Comparison of ENCODE assay signal across 8 cellular contexts in the genomic region with DNA sequence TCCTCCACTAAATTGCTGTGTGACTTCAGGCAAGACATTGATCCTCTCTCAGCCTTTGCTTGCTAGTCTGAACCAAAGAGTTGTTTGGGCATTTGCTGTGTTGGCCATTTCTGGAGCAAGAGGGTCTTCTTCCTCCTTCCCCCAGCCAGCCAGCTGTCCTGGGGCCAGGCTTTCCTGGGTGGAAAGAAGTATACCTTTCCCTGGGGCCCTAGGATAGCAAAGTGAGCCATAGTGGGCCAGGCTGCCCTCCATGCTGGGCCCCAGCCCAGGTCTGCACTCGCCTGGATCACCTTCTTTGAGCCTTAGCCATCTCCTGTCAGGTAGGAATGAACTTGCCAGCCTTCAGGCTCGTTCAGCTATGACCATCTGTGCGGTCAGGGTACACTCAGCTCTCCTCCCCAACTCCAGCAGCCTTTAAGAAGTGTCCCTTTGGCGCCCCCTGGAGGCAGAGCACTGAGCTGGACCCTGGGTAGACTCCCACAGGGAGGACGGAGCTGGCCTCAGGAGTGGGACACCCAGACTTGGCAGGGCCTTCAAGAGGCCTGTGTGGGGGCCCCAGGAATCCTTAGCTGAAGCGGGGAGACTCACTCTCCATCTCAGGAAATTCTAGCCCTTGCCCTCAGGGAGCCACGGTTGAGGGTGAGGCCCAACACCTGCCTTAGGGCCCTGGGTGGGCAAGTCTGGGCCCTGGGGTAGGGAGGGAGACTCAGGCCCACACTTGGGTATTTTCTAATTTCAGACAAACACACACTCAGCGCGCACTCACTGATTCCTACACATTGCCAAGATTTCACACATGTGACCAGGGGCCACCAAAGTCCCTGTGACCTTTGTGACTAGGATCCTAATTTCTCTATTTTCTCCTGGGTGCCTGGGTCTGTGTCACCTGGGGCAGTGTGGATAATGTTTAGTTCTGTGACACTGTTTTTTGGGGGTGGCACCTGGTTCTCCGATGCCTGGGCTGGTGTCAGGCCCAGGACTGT. TPM values are rescaled to one million over a fixed set of nuclear protein-coding genes. Genes with fewer than 3 reads are reported as not detected.
DNase-seq lines count a peak whose midpoint lies in the region; ATAC-seq and TF ChIP-seq lines count a peak whose summit lies in the region.

No MANE protein-coding gene starts in this region.

- H3K27me3 Mint-ChIP-seq in T-cell = peaks cover 3 to 4% of the 10 kb centered on the region in 2 donors

- POLR2A ChIA-PET in T-cell (lab: Charles Lee) = no interaction called here

- H3K27ac ChIP-seq in C4-2B = no peak overlapping the region

- TF ChIP-seq CTCF in C4-2B (conservative IDR thresholded peaks at IDR 0.05) (peak; percentile 92), retinal pigment epithelial cell (conservative IDR thresholded peaks at IDR 0.05; ENCODE audit: low read depth, low read length) (peak; percentile 94)

- no peaks in the 10 kb centered on the region for H3K4me1 Mint-ChIP-seq in T-cell

- CTCF ChIA-PET in T-cell (lab: Charles Lee) = interaction anchor here (0.5 to 3.1 kb wide), 18 partner anchors 9 to 997 kb away, joined by 3 to 53 read pairs (median 4); no protein-coding TSS in a partner anchor

- H3K4me3 ChIP-seq in retinal pigment epithelial cell (ENCODE audit: low read length) = no peak overlapping the region

- H3K9me3 Mint-ChIP-seq in T-cell = no peaks in the 10 kb centered on the region

- no peaks in the 10 kb centered on the region for H3K36me3 Mint-ChIP-seq in T-cell

- H3K27ac Mint-ChIP-seq in T-cell = no peak overlapping the region

- intact Hi-C loops in left ventricle myocardium superior (cut with micrococcal nuclease) = loop anchor here (5.0 kb wide), 1 partner anchor 63 kb away; no protein-coding TSS in a partner anchor

- no peak overlapping the region for H3K4me3 Mint-ChIP-seq in T-cell

- ATAC-seq in GM21447 (IDR thresholded peaks at IDR 0.05; ENCODE audit: unreplicated experiment) (peak; percentile 86), T-cell (replicated peaks in 1 of 4) (peak; percentile 74 to 87 (median 80)), left ventricle myocardium superior (peak; percentile 94), HG02588 (IDR thresholded peaks at IDR 0.05; ENCODE audit: unreplicated experiment) (no peak)

- peak; percentile 50 for DNase-seq in NCI-H1105 (lab: John Stamatoyannopoulos, UW)
- peak; percentile 38 to 84 (median 70) for DNase-seq in T-cell
- DNase-seq in amniotic stem cell (lab: John Stamatoyannopoulos, UW) = peak; percentile 72
- DNase-seq in left ventricle myocardium superior = peak; percentile 95
- DNase-seq in retinal pigment epithelial cell (ENCODE audit: low read depth) = peak; percentile 15

RNA-seq across cellular contexts. Expression of a gene that starts 35.6 kb away (rescaled TPM):
- under 1 TPM; 0.13 to 0.59 (median 0.47) TPM for total RNA-seq in T-cell
- not detected for total RNA-seq in left ventricle myocardium superior

RNA-seq across cellular contexts. Expression of a gene that starts 54.1 kb away (rescaled TPM):
- total RNA-seq in T-cell (under 1 TPM in 3 of 5 donors, not detected in 2; 0.55 to 0.79 (median 0.63) TPM), left ventricle myocardium superior (30.1 TPM)

Comparison
In these comparisons a context has a peak if more than half of its experiments do, and no peak if none do; other contexts are left out.
1. DNase-seq: peak in every context shown above with its lines; median percentile 95 in left ventricle myocardium superior; 72 in amniotic stem cell; 70 in T-cell; 50 in NCI-H1105; 15 in retinal pigment epithelial cell.
2. RNA of a gene that starts 54.1 kb away (total RNA-seq): 30.1 TPM in left ventricle myocardium superior (single experiment); 0.55 to 0.79 TPM in T-cell; every median in the first group is over 10 times any median in the second.